12 cellular contexts compared by ENCODE assay signal in genomic region chr14:75254901-75255300, GRCh38. TPM values are rescaled to one million over a fixed set of nuclear protein-coding genes. Genes with fewer than 3 reads are reported as not detected.
A peak's percentile ranks its signal among the peaks of the same experiment; 100 is the strongest.
DNase-seq lines count a peak whose midpoint lies in the region; ATAC-seq, FAIRE-seq and TF ChIP-seq lines count a peak whose summit lies in the region.
"Had no signal": no experiment of that assay in that cellular context is flagged by ENCODE, and none has a peak within 500 bp of the region (broad histone marks: within the 10 kb centered on the region; RNA-seq: fewer than 3 reads in every experiment).

No MANE protein-coding gene starts in this region.

- in situ Hi-C loops in GM12878 (cut with MboI), result loop anchor here (25.0 kb wide), 1 partner anchor 1493 kb away; a partner anchor contains a TSS

- TF ChIP-seq CTCF in GM12878 (IDR thresholded peaks at IDR 0.05 in 2 of 3, conservative IDR thresholded peaks at IDR 0.05 in 1 of 3; ENCODE audit: control insufficient read depth in 2 of 3, extremely low read depth in 1 of 3, insufficient read depth in 1 of 3, low read depth in 3 of 3, low read length in 3 of 3), result no peak
- no peak for TF ChIP-seq CTCF in liver (IDR thresholded peaks at IDR 0.05; ENCODE audit: low read depth, low read length, missing input control)

- no peak overlapping the region for H3K4me2 ChIP-seq in GM12878 (ENCODE audit: control insufficient read depth, insufficient read depth)

- TF ChIP-seq EP300 in GM12878 (IDR thresholded peaks at IDR 0.05; ENCODE audit: borderline replicate concordance in 1 of 2, control insufficient read depth in 1 of 2, low read depth in 2 of 2, low read length in 2 of 2), result no peak

- TF ChIP-seq POLR2A in GM12878 (IDR thresholded peaks at IDR 0.05; ENCODE audit: low read depth, low read length), result no peak

- no peaks in the 10 kb centered on the region for H3K36me3 ChIP-seq in GM12878 (ENCODE audit: control insufficient read depth in 2 of 2, insufficient read depth in 2 of 2, low read length in 1 of 2)
- H3K36me3 ChIP-seq in liver (ENCODE audit: control insufficient read depth in 4 of 4, insufficient read depth in 3 of 4, low read depth in 1 of 4, low read length in 3 of 4), result no peaks in the 10 kb centered on the region
- no peaks in the 10 kb centered on the region for H3K36me3 ChIP-seq in small intestine (ENCODE audit: control insufficient read depth in 2 of 2, insufficient read depth in 2 of 2, low read length in 2 of 2)
- H3K36me3 ChIP-seq: ascending aorta, SJCRH30 had no signal

- H3K27ac ChIP-seq in GM12878 (ENCODE audit: control insufficient read depth, insufficient read depth) (no peak overlapping the region), liver (ENCODE audit: low read depth in 1 of 2, low read length in 2 of 2) (peak overlapping the region; percentile 23 to 72), small intestine (ENCODE audit: low read depth in 1 of 2, low read length in 1 of 2) (peak overlapping the region; percentile 90 to 92)
- H3K27ac ChIP-seq: ascending aorta, SJCRH30 had no signal

- H4K20me1 ChIP-seq in GM12878 (ENCODE audit: control insufficient read depth, insufficient read depth), result no peaks in the 10 kb centered on the region

- H3K27me3 ChIP-seq in GM12878 (replicated peaks in 1 of 2; ENCODE audit: control insufficient read depth in 2 of 2, insufficient read depth in 2 of 2, low read length in 1 of 2) (peaks cover 0 to 4% of the 10 kb centered on the region in 2 experiments; a peak in 2 of 4 replicates), liver (ENCODE audit: control insufficient read depth in 4 of 4, insufficient read depth in 4 of 4, low read length in 3 of 4) (no peaks in the 10 kb centered on the region), small intestine (ENCODE audit: control insufficient read depth in 2 of 2, insufficient read depth in 2 of 2, low read length in 2 of 2) (no peaks in the 10 kb centered on the region)
- H3K27me3 ChIP-seq: ascending aorta, SJCRH30 had no signal

- H3K79me2 ChIP-seq in GM12878 (ENCODE audit: control insufficient read depth, insufficient read depth, low read length), result no peaks in the 10 kb centered on the region

- no peaks in the 10 kb centered on the region for H3K9me3 ChIP-seq in GM12878 (replicated peaks; ENCODE audit: control insufficient read depth, insufficient read depth, low read length)
- no peaks in the 10 kb centered on the region for H3K9me3 ChIP-seq in liver (ENCODE audit: control insufficient read depth in 4 of 4, low read length in 3 of 4)
- no peaks in the 10 kb centered on the region for H3K9me3 ChIP-seq in small intestine (ENCODE audit: control insufficient read depth, low read depth)
- H3K9me3 ChIP-seq: ascending aorta, SJCRH30 had no signal

- TF ChIP-seq RAD21 in GM12878 (IDR thresholded peaks at IDR 0.05; ENCODE audit: insufficient read depth, low read depth, low read length) (no peak), liver (IDR thresholded peaks at IDR 0.05) (no peak)

- ATAC-seq in GM12878 (no peak), GM18520 (IDR thresholded peaks at IDR 0.05; ENCODE audit: unreplicated experiment) (no peak), GM21737 (IDR thresholded peaks at IDR 0.05; ENCODE audit: unreplicated experiment) (no peak)

- H3K4me1 ChIP-seq in GM12878 (ENCODE audit: control insufficient read depth, insufficient read depth, low read length) (peaks cover 21% of the 10 kb centered on the region), liver (ENCODE audit: control insufficient read depth in 4 of 4, insufficient read depth in 4 of 4, low read length in 3 of 4) (peaks cover 10 to 37% (median 24%) of the 10 kb centered on the region in 4 donors), small intestine (ENCODE audit: control insufficient read depth in 2 of 2, insufficient read depth in 1 of 2, low read depth in 1 of 2, low read length in 1 of 2) (peaks cover 0 to 10% of the 10 kb centered on the region in 2 donors)

- no peak overlapping the region for H2AFZ ChIP-seq in GM12878 (ENCODE audit: control insufficient read depth, low read depth, low read length)

- DNase-seq in HPDE6-E6E7 (ENCODE audit: extremely low spot score) (peak; percentile 66), GM12878 (ENCODE audit: low read depth, low spot score) (no peak), small intestine (peak; percentile 89), NCI-H1930 (lab: John Stamatoyannopoulos, UW) (no peak), globus pallidus (ENCODE audit: low spot score) (no peak)
- DNase-seq: foreskin fibroblast, NCI-H2107, SJCRH30 had no signal

- CTCF ChIA-PET in GM12878 (lab: Yijun Ruan, JAX), result interaction anchor here (1.2 to 1.4 kb wide), 2 partner anchors 10 to 71 kb away, joined by 3 to 5 read pairs; no protein-coding TSS in a partner anchor

- POLR2A ChIA-PET in GM12878 (lab: Charles Lee), result no interaction called here

- SMC1A ChIA-PET in GM12878 (lab: Charles Lee; ENCODE audit: uncharacterized antibody, unreplicated experiment), result interaction anchor here (0.6 to 1.5 kb wide), 3 partner anchors 10 to 47 kb away, joined by 3 read pairs; no protein-coding TSS in a partner anchor

- no TSS peak for BruUV-seq in GM12878 (replicated peaks; lab: Mats Ljungman, UMichigan)

- 71% methylated on average over 5 of the region's 5 CpGs for WGBS in GM12878 (ENCODE audit: insufficient coverage, insufficient replicate concordance, low lambda C conversion rate, missing lambda C conversion rate)
- 21% methylated on average over 5 of the region's 5 CpGs for WGBS in liver
- WGBS in small intestine, 3 donors, result 12 to 44% (median 24%) methylated on average over 5 of the region's 5 CpGs

- intact Hi-C loops in GM12878 (cut with micrococcal nuclease; ENCODE audit: unreplicated experiment), result no loop called here

- no peak overlapping the region for H3K9ac ChIP-seq in GM12878 (ENCODE audit: control insufficient read depth, insufficient read depth, low read length)
- H3K9ac ChIP-seq in liver (ENCODE audit: low read depth in 1 of 2, low read length in 2 of 2), result peak overlapping the region in 1 of 2 donors; percentile 18

- no peak overlapping the region for H3K4me3 ChIP-seq in GM12878
- H3K4me3 ChIP-seq in liver (ENCODE audit: low read depth in 1 of 3, low read length in 3 of 3), result no peak overlapping the region
- H3K4me3 ChIP-seq in small intestine (ENCODE audit: low read depth in 1 of 2, low read length in 2 of 2), result no peak overlapping the region
- H3K4me3 ChIP-seq: ascending aorta, SJCRH30 had no signal

- RAD21 ChIA-PET in GM12878 (lab: Charles Lee; ENCODE audit: unreplicated experiment), result no interaction called here

- FAIRE-seq in GM12878 (lab: Jason Lieb, UNC) (no peak), small intestine (lab: Jason Lieb, UNC) (no peak)

TF ChIP-seq in GM12878, 131 proteins besides CTCF, POLR2A, EP300 and RAD21 (continues in another document):
- TF ChIP-seq BCL11A (IDR thresholded peaks at IDR 0.05; ENCODE audit: low read depth, low read length), result no peak
- no peak for TF ChIP-seq RBBP5 (conservative IDR thresholded peaks at IDR 0.05)
- TF ChIP-seq MYC (IDR thresholded peaks at IDR 0.05; ENCODE audit: insufficient read depth, insufficient read length, insufficient replicate concordance, low read length, severe bottlenecking), result no peak
- TF ChIP-seq FOXK2 (IDR thresholded peaks at IDR 0.05), result no peak
- TF ChIP-seq PKNOX1 (IDR thresholded peaks at IDR 0.05), result peak; percentile 55; the same call in 1 of the 2 replicates

TF ChIP-seq in liver, 16 proteins besides CTCF, POLR2A, EP300 and RAD21 (continues in another document):
- TF ChIP-seq NR2F2 (IDR thresholded peaks at IDR 0.05) (no peak), SP1 (IDR thresholded peaks at IDR 0.05) (no peak), FOXA1 (IDR thresholded peaks at IDR 0.05) (no peak), JUND (IDR thresholded peaks at IDR 0.05) (no peak), MAX (IDR thresholded peaks at IDR 0.05) (no peak), EGR1 (IDR thresholded peaks at IDR 0.05; ENCODE audit: low read depth in 2 of 2) (no peak), FOXA2 (IDR thresholded peaks at IDR 0.05) (no peak)

RNA-seq across cellular contexts. Expression of gene FOS, which starts 23.7 kb away (rescaled TPM):
- total RNA-seq in GM12878 (2013; cell fraction: nucleolus; rRNA removed), result 5.1 and 5.7 TPM in 2 replicates
- total RNA-seq in GM12878 (2014; rRNA removed), result 0.05 and 0.40 TPM in 2 replicates
- total RNA-seq in GM12878 (2014; rRNA removed; fragmentation: Illumina TruSeq; extraction: Trizol), result 0.09 and 0.13 TPM in 2 replicates
- 0.43 and 0.64 TPM in 2 replicates for total RNA-seq in GM12878 (2021)
- 0.64 TPM for polyA plus RNA-seq in GM12878 (2011; ENCODE audit: low read depth)
- 0.95 TPM in 2 replicates for polyA plus RNA-seq in GM12878 (2011; rRNA removed)
- polyA plus RNA-seq in GM12878 (2011; cell fraction: cytosol; rRNA removed), result 1.1 and 1.4 TPM in 2 replicates
- 7.4 and 8.9 TPM in 2 replicates for polyA plus RNA-seq in GM12878 (2011; cell fraction: nucleus; rRNA removed)
- 0.54 and 1.5 TPM in 2 replicates for polyA plus RNA-seq in GM12878 (2012)
- polyA plus RNA-seq in GM12878 (2014; fragmentation: Illumina TruSeq; extraction: Trizol), result 0.10 TPM in 1 of 2 replicates, not detected in the other
- under 1 TPM; 0.02 to 0.13 TPM for polyA plus RNA-seq in GM12878 (2014; fragmentation: Nextera tagmentation; extraction: Ambion mirVana)
- 0.10 and 0.36 TPM in 2 replicates for polyA plus RNA-seq in GM12878 (2014; rRNA removed)
- under 1 TPM; 0.67 to 0.75 TPM for polyA plus RNA-seq in GM12878 (2016; fragmentation: Nextera tagmentation; extraction: Ambion mirVana)
- 1.6 and 4.9 TPM in 2 replicates for polyA minus RNA-seq in GM12878 (2011; rRNA and poly(A)+ RNA removed)
- polyA minus RNA-seq in GM12878 (2011; cell fraction: cytosol; rRNA and poly(A)+ RNA removed), result 3.4 and 4.5 TPM in 2 replicates
- polyA minus RNA-seq in GM12878 (2011; cell fraction: nucleus; rRNA and poly(A)+ RNA removed), result 17.4 and 22.5 TPM in 2 replicates
- 10 to 100 TPM; 18.9 to 21.2 TPM for total RNA-seq in liver
- polyA plus RNA-seq in liver, result 10 to 100 TPM; 13.2 to 82.7 TPM
- polyA plus RNA-seq in small intestine, result 100 to 1,000 TPM in 2 of 3 donors, 10 to 100 TPM in 1; 71.6 to 344 (median 136) TPM

Comparison
In these comparisons a context has a peak if more than half of its experiments do, and no peak if none do; other contexts are left out.
1. DNase-seq: peak in HPDE6-E6E7 (single experiment) and small intestine (single experiment); none in GM12878 (single experiment), NCI-H1930 (0 of 2) and globus pallidus (single experiment).